ENCODE assay signal across 17 cellular contexts in the genomic region with DNA sequence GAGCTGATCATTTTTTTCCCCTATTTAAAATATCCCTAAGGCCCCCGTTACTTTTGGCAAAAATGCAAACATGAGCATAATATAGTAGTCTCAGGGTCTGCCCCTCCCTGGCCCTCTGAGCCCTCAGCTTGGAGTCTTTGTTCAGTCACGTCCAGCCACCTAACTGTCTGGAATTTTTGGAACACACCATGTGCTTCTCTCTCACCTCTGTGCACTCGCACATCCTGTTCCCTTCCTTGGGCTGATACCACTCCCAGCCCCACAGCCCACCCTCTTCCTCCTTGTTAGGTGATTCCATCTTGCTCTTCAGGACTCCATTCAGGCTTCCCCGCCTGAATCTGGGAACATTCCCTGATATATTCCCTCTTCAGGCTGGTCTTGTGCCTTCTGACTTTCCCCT. TPM values are rescaled to one million over a fixed set of nuclear protein-coding genes. Genes with fewer than 3 reads are reported as not detected.
DNase-seq lines count a peak whose midpoint lies in the region; ATAC-seq lines count a peak whose summit lies in the region.
"Had no signal": no experiment of that assay in that cellular context is flagged by ENCODE, and none has a peak within 500 bp of the region (broad histone marks: within the 10 kb centered on the region; RNA-seq: fewer than 3 reads in every experiment).

No MANE protein-coding gene starts in this region.

- no peak for ATAC-seq in activated T-helper 17 cell treated with anti-CD3 and anti-CD28 coated beads, Interleukin-2, amount 50 U/mL, for 72 hours (replicated peaks)
- ATAC-seq in stimulated activated effector memory CD8-positive, alpha-beta T cell treated with anti-CD3 and anti-CD28 coated beads, Interleukin-12 subunit alpha, Interleukin-12 subunit beta, amount 100 ng/mL, for 72 hours: no peak
- ATAC-seq: A549; CD8-positive, alpha-beta T cell had no signal

- 89% methylated on average over 3 of the region's 4 CpGs for WGBS in mesenchymal stem cell

- H2AK5ac ChIP-seq in mesenchymal stem cell (ENCODE audit: low read length, severe bottlenecking): no peak overlapping the region

- H3K27me3 Mint-ChIP-seq in activated T-helper 17 cell treated with anti-CD3 and anti-CD28 coated beads, Interleukin-2, amount 50 U/mL, for 72 hours: no peaks in the 10 kb centered on the region
- H3K27me3 Mint-ChIP-seq: B cell; CD4-positive, alpha-beta T cell had no signal

- no peak overlapping the region for H3K4ac ChIP-seq in mesenchymal stem cell (ENCODE audit: low read depth in 1 of 2, low read length in 2 of 2)

- no peak overlapping the region for H3K27ac ChIP-seq in mesenchymal stem cell (ENCODE audit: low read length, poor library complexity, severe bottlenecking)
- H3K27ac ChIP-seq: 22Rv1; A549; BLaER1 treated with 17β-estradiol and CSF1 and Interleukin-3, amounts not matched to agents 10 nM and 100 nM; C4-2B had no signal

- H3K27ac Mint-ChIP-seq in activated T-helper 17 cell treated with anti-CD3 and anti-CD28 coated beads, Interleukin-2, amount 50 U/mL, for 72 hours: peak overlapping the region; percentile 10
- peak overlapping the region; percentile 6 for H3K27ac Mint-ChIP-seq in stimulated activated effector memory CD8-positive, alpha-beta T cell treated with anti-CD3 and anti-CD28 coated beads, Interleukin-12 subunit alpha, Interleukin-12 subunit beta, amount 100 ng/mL, for 72 hours
- H3K27ac Mint-ChIP-seq: B cell; CD4-positive, alpha-beta T cell; CD8-positive, alpha-beta T cell had no signal

- no peak overlapping the region for H2BK15ac ChIP-seq in mesenchymal stem cell (ENCODE audit: low read depth, poor library complexity, severe bottlenecking)

- H3K36me3 ChIP-seq in mesenchymal stem cell (ENCODE audit: control insufficient read depth in 1 of 2, insufficient read depth in 2 of 2, low read depth in 1 of 2, low read length in 2 of 2): peaks cover 0 to 47% of the 10 kb centered on the region in 2 experiments

- peak overlapping the region in 1 of 2 experiments; percentile 28 for H3K14ac ChIP-seq in mesenchymal stem cell (ENCODE audit: low read length in 2 of 2)

- H3K23ac ChIP-seq in mesenchymal stem cell (ENCODE audit: low read length in 2 of 2): peak overlapping the region in 1 of 2 experiments; percentile 85

- H4K91ac ChIP-seq in mesenchymal stem cell (ENCODE audit: low read length): no peak overlapping the region

- no peaks in the 10 kb centered on the region for H3K27me3 ChIP-seq in mesenchymal stem cell (ENCODE audit: control insufficient read depth in 1 of 2, insufficient read depth in 1 of 2, low read length in 2 of 2)
- H3K27me3 ChIP-seq: BLaER1 treated with 17β-estradiol and CSF1 and Interleukin-3, amounts not matched to agents 10 nM and 100 nM had no signal

- peak overlapping the region in 1 of 2 experiments; percentile 24 for H2BK12ac ChIP-seq in mesenchymal stem cell (ENCODE audit: low read length in 2 of 2)

- no peak overlapping the region for H2AFZ ChIP-seq in mesenchymal stem cell (ENCODE audit: low read depth, low read length)

- H3K79me1 ChIP-seq in mesenchymal stem cell (replicated peaks; ENCODE audit: low read length, poor library complexity, severe bottlenecking): peaks cover 17% of the 10 kb centered on the region

- peaks cover 5% of the 10 kb centered on the region for H3K4me1 Mint-ChIP-seq in activated T-helper 17 cell treated with anti-CD3 and anti-CD28 coated beads, Interleukin-2, amount 50 U/mL, for 72 hours
- H3K4me1 Mint-ChIP-seq in stimulated activated effector memory CD8-positive, alpha-beta T cell treated with anti-CD3 and anti-CD28 coated beads, Interleukin-12 subunit alpha, Interleukin-12 subunit beta, amount 100 ng/mL, for 72 hours: peaks cover 7% of the 10 kb centered on the region

- H2BK5ac ChIP-seq in mesenchymal stem cell (ENCODE audit: low read depth, low read length, poor library complexity, severe bottlenecking): no peak overlapping the region

- no peaks in the 10 kb centered on the region for H3K4me1 ChIP-seq in mesenchymal stem cell (ENCODE audit: control insufficient read depth, insufficient read depth, low read depth, low read length)
- H3K4me1 ChIP-seq: A549; BLaER1 treated with 17β-estradiol and CSF1 and Interleukin-3, amounts not matched to agents 10 nM and 100 nM had no signal

- H3K4me3 Mint-ChIP-seq in activated T-helper 17 cell treated with anti-CD3 and anti-CD28 coated beads, Interleukin-2, amount 50 U/mL, for 72 hours: no peak overlapping the region
- no peak overlapping the region for H3K4me3 Mint-ChIP-seq in stimulated activated effector memory CD8-positive, alpha-beta T cell treated with anti-CD3 and anti-CD28 coated beads, Interleukin-12 subunit alpha, Interleukin-12 subunit beta, amount 100 ng/mL, for 72 hours
- H3K4me3 Mint-ChIP-seq: B cell; CD4-positive, alpha-beta T cell; CD8-positive, alpha-beta T cell had no signal

- peaks cover 47% of the 10 kb centered on the region for H3K36me3 Mint-ChIP-seq in activated T-helper 17 cell treated with anti-CD3 and anti-CD28 coated beads, Interleukin-2, amount 50 U/mL, for 72 hours (ENCODE audit: low read depth)
- peaks cover 24% of the 10 kb centered on the region for H3K36me3 Mint-ChIP-seq in stimulated activated effector memory CD8-positive, alpha-beta T cell treated with anti-CD3 and anti-CD28 coated beads, Interleukin-12 subunit alpha, Interleukin-12 subunit beta, amount 100 ng/mL, for 72 hours

- H2BK120ac ChIP-seq in mesenchymal stem cell (ENCODE audit: low read depth, low read length): no peak overlapping the region

- H3K9me3 Mint-ChIP-seq in activated T-helper 17 cell treated with anti-CD3 and anti-CD28 coated beads, Interleukin-2, amount 50 U/mL, for 72 hours: peaks cover 3% of the 10 kb centered on the region
- peaks cover 3% of the 10 kb centered on the region for H3K9me3 Mint-ChIP-seq in stimulated activated effector memory CD8-positive, alpha-beta T cell treated with anti-CD3 and anti-CD28 coated beads, Interleukin-12 subunit alpha, Interleukin-12 subunit beta, amount 100 ng/mL, for 72 hours

- H3K9ac ChIP-seq in mesenchymal stem cell (ENCODE audit: low read length): no peak overlapping the region
- H3K9ac ChIP-seq: BLaER1 treated with 17β-estradiol and CSF1 and Interleukin-3, amounts not matched to agents 10 nM and 100 nM had no signal

- H3K4me2 ChIP-seq in mesenchymal stem cell (ENCODE audit: low read length, poor library complexity, severe bottlenecking): no peak overlapping the region
- H3K4me2 ChIP-seq: A549; BLaER1 treated with 17β-estradiol and CSF1 and Interleukin-3, amounts not matched to agents 10 nM and 100 nM had no signal

- H4K8ac ChIP-seq in mesenchymal stem cell (ENCODE audit: low read length): peak overlapping the region; percentile 13

- DNase-seq in mesenchymal stem cell (no peak), HT-29 (ENCODE audit: low spot score) (no peak), T-helper 1 cell (no peak)
- DNase-seq in stimulated activated effector memory CD8-positive, alpha-beta T cell treated with anti-CD3 and anti-CD28 coated beads, Interleukin-12 subunit alpha, Interleukin-12 subunit beta, amount 100 ng/mL, for 72 hours (ENCODE audit: low spot score in 2 of 2): no peak
- DNase-seq: AML-193; Caco-2; Calu3; CD4-positive, alpha-beta T cell; CD8-positive, alpha-beta T cell; DMS79 treated with DMSO at 0.1 percent for 48 hours; GF-D8 had no signal

- H3K9me3 ChIP-seq in mesenchymal stem cell (ENCODE audit: control insufficient read depth, low read length): no peaks in the 10 kb centered on the region
- H3K9me3 ChIP-seq: A549, Caco-2 had no signal

- no peak overlapping the region for H3K18ac ChIP-seq in mesenchymal stem cell (ENCODE audit: low read depth in 1 of 2, low read length in 2 of 2)

- no peak overlapping the region for H3K4me3 ChIP-seq in mesenchymal stem cell (ENCODE audit: insufficient read depth in 1 of 2, low read depth in 1 of 2, low read length in 2 of 2)
- H3K4me3 ChIP-seq: A549; BLaER1 treated with 17β-estradiol and CSF1 and Interleukin-3, amounts not matched to agents 10 nM and 100 nM had no signal

RNA-seq across cellular contexts. Expression of gene TDRD7, which starts 16.0 kb away (rescaled TPM):
- 1 to 10 TPM; 6.3 to 7.5 TPM for total RNA-seq in activated T-helper 17 cell treated with anti-CD3 and anti-CD28 coated beads, Interleukin-2, amount 50 U/mL, for 72 hours
- polyA plus RNA-seq in mesenchymal stem cell (2013, experiment 1 of 2): 4.8 TPM
- 4.8 TPM for polyA plus RNA-seq in mesenchymal stem cell (2013, experiment 2 of 2)
- total RNA-seq in HT-29 (2014; rRNA removed; shearing (Covaris generic)): 7.3 and 8.7 TPM in 2 replicates
